Comparison of ENCODE assay signal across 8 cellular contexts in genomic region chr1:116418091-116418830, GRCh38. TPM values are rescaled to one million over a fixed set of nuclear protein-coding genes. Genes with fewer than 3 reads are reported as not detected.
A peak's percentile ranks its signal among the peaks of the same experiment; 100 is the strongest.
DNase-seq lines count a peak whose midpoint lies in the region; ATAC-seq and TF ChIP-seq lines count a peak whose summit lies in the region.

No MANE protein-coding gene starts in this region.

- H3K36me3 ChIP-seq in duodenal mucosa (ENCODE audit: control insufficient read depth in 1 of 2, insufficient read depth in 2 of 2, low read length in 2 of 2) (no peaks in the 10 kb centered on the region), lower lobe of right lung (no peaks in the 10 kb centered on the region)

- DNase-seq in Ammon's horn (ENCODE audit: low spot score) (peak; percentile 77), NCI-H524 (lab: John Stamatoyannopoulos, UW) (peak; percentile 61 to 84), lower lobe of right lung (peak; percentile 88)
- DNase-seq in activated CD4-positive, alpha-beta T cell treated with anti-CD3 and anti-CD28 coated beads, Interleukin-2, amount 50 U/mL, for 4 hours = peak; percentile 82 to 84
- DNase-seq in stimulated activated CD4-positive, alpha-beta T cell treated with anti-CD3 and anti-CD28 coated beads, TNF-alpha, amount 100 ng/mL, for 1 hour (ENCODE audit: low read depth in 3 of 3, low spot score in 1 of 3) = peak; percentile 66 to 77 (median 75)

- no peak for TF ChIP-seq CTCF in lower lobe of right lung (IDR thresholded peaks at IDR 0.05)

- peak; percentile 85 for ATAC-seq in GM19043 (IDR thresholded peaks at IDR 0.05; ENCODE audit: low read depth, unreplicated experiment)
- ATAC-seq in HG03342 (IDR thresholded peaks at IDR 0.05; ENCODE audit: unreplicated experiment) = peak; percentile 81
- ATAC-seq in lower lobe of right lung = peak; percentile 94 to 95

- H3K9me3 ChIP-seq in duodenal mucosa (ENCODE audit: control insufficient read depth in 1 of 2, low read length in 2 of 2) = no peaks in the 10 kb centered on the region
- H3K9me3 ChIP-seq in lower lobe of right lung = no peaks in the 10 kb centered on the region

- H3K27ac ChIP-seq in duodenal mucosa (ENCODE audit: low read depth, low read length) (peak overlapping the region; percentile 2), lower lobe of right lung (peak overlapping the region; percentile 74)

- H3K27me3 ChIP-seq in duodenal mucosa (ENCODE audit: control insufficient read depth in 1 of 2, insufficient read depth in 2 of 2, low read length in 2 of 2) = no peaks in the 10 kb centered on the region
- H3K27me3 ChIP-seq in lower lobe of right lung (ENCODE audit: low read depth) = no peaks in the 10 kb centered on the region

- H3K4me3 ChIP-seq in duodenal mucosa (ENCODE audit: low read depth in 1 of 2, low read length in 2 of 2) (peak overlapping the region; percentile 92 to 98), lower lobe of right lung (peak overlapping the region; percentile 78)

- H3K4me1 ChIP-seq in duodenal mucosa (ENCODE audit: control insufficient read depth in 1 of 2, insufficient read depth in 2 of 2, low read length in 2 of 2) (peaks cover 20 to 22% of the 10 kb centered on the region in 2 donors), lower lobe of right lung (peaks cover 24% of the 10 kb centered on the region)

- intact Hi-C loops in lower lobe of right lung (cut with DNase I) = no loop called here

- peak overlapping the region; percentile 82 to 95 for H3K9ac ChIP-seq in duodenal mucosa (ENCODE audit: low read depth in 1 of 2, low read length in 2 of 2)

RNA-seq across cellular contexts. Expression of gene ATP1A1, which starts 45.2 kb away (rescaled TPM):
- 518 TPM for total RNA-seq in lower lobe of right lung

Comparison
In these comparisons a context has a peak if more than half of its experiments do, and no peak if none do; other contexts are left out.
1. Peak in every context shown above with its lines: DNase-seq, ATAC-seq, H3K4me3 ChIP-seq and H3K27ac ChIP-seq.